ENCODE assay signal across 11 cellular contexts in the genomic region with DNA sequence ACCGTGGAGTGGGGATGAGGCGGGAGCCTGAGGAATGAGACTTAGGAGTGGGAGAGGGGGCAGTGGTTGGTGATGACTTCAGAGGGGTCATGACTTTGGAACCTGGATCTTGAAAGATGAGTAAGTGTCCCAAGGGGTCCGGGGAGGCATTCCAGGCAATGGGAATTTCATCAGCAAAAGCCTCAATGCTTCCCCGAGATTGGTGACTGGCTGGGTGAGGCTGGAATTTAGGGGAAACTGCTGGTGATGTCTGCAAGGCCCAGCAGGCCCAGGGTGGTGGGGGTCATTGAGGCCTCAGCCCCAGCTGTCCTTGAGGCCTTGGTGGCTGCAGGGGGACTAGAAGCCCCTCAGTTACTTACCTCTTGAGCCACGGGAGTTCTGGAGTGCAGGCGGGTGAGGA. TPM values are rescaled to one million over a fixed set of nuclear protein-coding genes. Genes with fewer than 3 reads are reported as not detected.
DNase-seq lines count a peak whose midpoint lies in the region; ATAC-seq and TF ChIP-seq lines count a peak whose summit lies in the region.
"Had no signal": no experiment of that assay in that cellular context is flagged by ENCODE, and none has a peak within 500 bp of the region (broad histone marks: within the 10 kb centered on the region; RNA-seq: fewer than 3 reads in every experiment).

No MANE protein-coding gene starts in this region.

- H2AFZ ChIP-seq in ACC112 (ENCODE audit: low read length, unreplicated experiment): no peak overlapping the region
- H2AFZ ChIP-seq in osteoblast (ENCODE audit: low read length): no peak overlapping the region

- CTCF ChIA-PET in Panc1 (lab: Charles Lee): no interaction called here

- H4K20me1 ChIP-seq in osteoblast (ENCODE audit: insufficient read depth, low read length): peaks cover 11% of the 10 kb centered on the region

- H3K4me3 ChIP-seq in ACC112 (ENCODE audit: low read depth, low read length): no peak overlapping the region
- H3K4me3 ChIP-seq in Panc1 (ENCODE audit: low read depth in 2 of 2, low read length in 2 of 2): no peak overlapping the region
- H3K4me3 ChIP-seq in fibroblast of pulmonary artery (replicated peaks; ENCODE audit: low read depth, low read length): no peak overlapping the region
- no peak overlapping the region for H3K4me3 ChIP-seq in osteoblast (ENCODE audit: insufficient read depth, low read length)
- H3K4me3 ChIP-seq in H7 (ENCODE audit: insufficient read depth, low read depth, low read length): no peak overlapping the region

- intact Hi-C loops in Panc1 (cut with micrococcal nuclease; ENCODE audit: unreplicated experiment): no loop called here

- BruUV-seq in Panc1 (replicated peaks; lab: Mats Ljungman, UMichigan): no TSS peak

- in situ Hi-C loops in Panc1 (cut with HindIII; ENCODE audit: low pct_unique_long_range_greater_than_20kb, low sequenced_read_pairs): no loop called here

- DNase-seq in Panc1 (ENCODE audit: low read depth, low spot score) (no peak), fibroblast of pulmonary artery (ENCODE audit: low read depth) (peak; percentile 67), osteoblast (ENCODE audit: insufficient read length, low spot score, missing footprints) (peak; percentile 92), epidermal melanocyte (ENCODE audit: insufficient read length, low spot score) (no peak), H7 (no peak), Kasumi-1 (lab: John Stamatoyannopoulos, UW) (no peak)
- DNase-seq: activated CD8-positive, alpha-beta memory T cell treated with anti-CD3 and anti-CD28 coated beads, Interleukin-2, amount 10 ng/mL, durations not matched to agents 7 days and 5 days; NCI-H1436 treated with DMSO at 0.1 percent for 48 hours; stimulated activated CD4-positive, alpha-beta T cell treated with anti-CD3 and anti-CD28 coated beads, Interleukin-2, amount 100 ng/mL, for 24 hours had no signal

- H3K27ac ChIP-seq in ACC112 (ENCODE audit: low read depth, low read length): peak overlapping the region; percentile 80
- peak overlapping the region; percentile 74 for H3K27ac ChIP-seq in Panc1 (ENCODE audit: low read length)
- peak overlapping the region; percentile 98 for H3K27ac ChIP-seq in osteoblast (ENCODE audit: low read depth, low read length)

- TF ChIP-seq CTCF in Panc1 (IDR thresholded peaks at IDR 0.05): no peak
- no peak for TF ChIP-seq CTCF in fibroblast of pulmonary artery (IDR thresholded peaks at IDR 0.05; ENCODE audit: low read length, missing control alignments)
- no peak for TF ChIP-seq CTCF in osteoblast (IDR thresholded peaks at IDR 0.05; ENCODE audit: extremely low read depth, low read depth, low read length)

- ATAC-seq in Panc1: no peak
- ATAC-seq in HG02798 (IDR thresholded peaks at IDR 0.05; ENCODE audit: poor library complexity, unreplicated experiment): no peak
- ATAC-seq: activated CD8-positive, alpha-beta memory T cell treated with anti-CD3 and anti-CD28 coated beads, Interleukin-2, amount 10 ng/mL, durations not matched to agents 7 days and 5 days had no signal

- peak overlapping the region; percentile 69 for H3K4me2 ChIP-seq in osteoblast (ENCODE audit: insufficient read depth, low read length)

- POLR2A ChIA-PET in Panc1 (lab: Charles Lee): no interaction called here

- H3K79me2 ChIP-seq in ACC112 (ENCODE audit: control insufficient read depth, insufficient read depth, low read length, unreplicated experiment): peaks cover 73% of the 10 kb centered on the region
- H3K79me2 ChIP-seq in osteoblast (ENCODE audit: insufficient read depth, low read length): peaks cover 87% of the 10 kb centered on the region

- H3K27me3 ChIP-seq in ACC112 (ENCODE audit: insufficient read depth, low read length) (no peaks in the 10 kb centered on the region), Panc1 (ENCODE audit: control insufficient read depth, insufficient read depth, low read length) (no peaks in the 10 kb centered on the region), osteoblast (ENCODE audit: insufficient read depth, low read length) (no peaks in the 10 kb centered on the region), H7 (ENCODE audit: control insufficient read depth, insufficient read depth, low read length) (no peaks in the 10 kb centered on the region)

- H3K36me3 ChIP-seq in ACC112 (ENCODE audit: insufficient read depth, low read length) (no peaks in the 10 kb centered on the region), Panc1 (ENCODE audit: control insufficient read depth, insufficient read depth, low read length) (no peaks in the 10 kb centered on the region), osteoblast (ENCODE audit: insufficient read depth, low read length) (peaks cover 22% of the 10 kb centered on the region), H7 (replicated peaks; ENCODE audit: control insufficient read depth, insufficient read depth, low read length) (no peaks in the 10 kb centered on the region)

- peaks cover 67% of the 10 kb centered on the region for H3K4me1 ChIP-seq in ACC112 (ENCODE audit: control insufficient read depth, insufficient read depth, low read length, unreplicated experiment)
- H3K4me1 ChIP-seq in Panc1 (ENCODE audit: control insufficient read depth, insufficient read depth, low read length): peaks cover 79% of the 10 kb centered on the region
- peaks cover 79% of the 10 kb centered on the region for H3K4me1 ChIP-seq in osteoblast (ENCODE audit: insufficient read depth, low read length)

- H3K9me3 ChIP-seq in Panc1 (ENCODE audit: control insufficient read depth, insufficient read depth, low read depth, low read length) (no peaks in the 10 kb centered on the region), osteoblast (ENCODE audit: low read depth, low read length) (no peaks in the 10 kb centered on the region)

RNA-seq across cellular contexts. Expression of a gene that starts 7.5 kb away (rescaled TPM):
- total RNA-seq in Panc1 (2021; ENCODE audit: unreplicated experiment) (142 TPM), osteoblast (89.9 and 104 TPM in 2 replicates)
- polyA plus RNA-seq in Panc1 (2012; ENCODE audit: insufficient read length): 80.5 TPM
- 24.8 and 28.7 TPM in 2 replicates for total RNA-seq in H7 (2014; rRNA removed; shearing (Covaris generic))

Comparison
In these comparisons a context has a peak if more than half of its experiments do, and no peak if none do; other contexts are left out.
1. DNase-seq: peak in fibroblast of pulmonary artery (single experiment) and osteoblast (single experiment); none in Panc1 (single experiment), epidermal melanocyte (single experiment), H7 (single experiment) and Kasumi-1 (0 of 2).
2. Peak in every context shown above with its lines, with median percentiles within 50 percentile points of each other: H3K27ac ChIP-seq.